8 cellular contexts compared by ENCODE assay signal in the genomic region with DNA sequence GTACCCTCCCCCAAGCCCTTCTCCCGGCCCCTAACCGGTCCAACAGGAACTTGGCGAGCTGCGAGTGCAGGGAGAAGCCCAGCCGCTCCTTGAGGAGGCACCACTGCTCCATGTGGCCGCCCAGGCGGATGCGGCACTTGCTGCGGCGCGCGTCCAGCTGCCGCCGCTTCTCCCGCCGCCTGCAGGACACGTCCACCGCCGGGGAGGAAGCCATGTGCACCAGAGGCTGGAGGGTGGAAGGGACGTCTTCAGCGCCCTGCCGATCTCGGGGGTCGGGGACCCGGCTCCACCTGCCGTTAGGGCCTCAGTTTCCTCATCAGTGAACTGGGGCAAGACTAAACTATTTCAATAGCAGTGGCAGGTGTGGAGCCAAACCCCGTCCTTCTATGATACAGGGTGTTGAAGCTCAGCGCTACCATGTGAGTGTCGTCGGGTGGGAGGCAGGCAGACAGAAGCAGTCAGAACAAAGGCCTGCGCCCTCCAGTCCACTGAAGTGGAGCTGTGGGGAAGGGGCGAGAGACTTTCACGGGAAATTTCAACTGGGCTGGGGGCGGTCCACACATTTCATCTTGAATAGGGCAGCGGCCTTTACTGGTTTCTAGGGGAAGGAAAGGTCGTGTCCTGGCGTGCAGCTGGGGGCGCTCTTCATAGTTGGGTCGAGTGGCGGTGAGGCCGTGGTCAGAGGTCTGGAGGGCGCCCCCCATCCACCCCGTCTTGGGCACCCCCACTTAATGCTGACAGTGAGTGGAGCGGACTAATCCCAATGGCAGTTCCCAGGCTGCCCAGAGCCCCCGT. TPM values are rescaled to one million over a fixed set of nuclear protein-coding genes. Genes with fewer than 3 reads are reported as not detected.
A peak's percentile ranks its signal among the peaks of the same experiment; 100 is the strongest.
DNase-seq lines count a peak whose midpoint lies in the region; ATAC-seq lines count a peak whose summit lies in the region.

No MANE protein-coding gene starts in this region.

- peak overlapping the region; percentile 90 for H3K23ac ChIP-seq in neuronal stem cell (ENCODE audit: low read depth, low read length, poor library complexity)

- H3K4ac ChIP-seq in neuronal stem cell (ENCODE audit: low read length), result peak overlapping the region; percentile 66

- H3K18ac ChIP-seq in neuronal stem cell (ENCODE audit: low read length), result peak overlapping the region; percentile 92

- no peaks in the 10 kb centered on the region for H3K9me3 Mint-ChIP-seq in activated T-helper 1 cell treated with anti-CD3 and anti-CD28 coated beads, Interleukin-12 subunit alpha, Interleukin-12 subunit beta, Interleukin-2, Interleukin-4 antibody, amounts not matched to agents 30 ng/mL and 10 ng/mL and 1 ng/mL, durations not matched to agents 14 hours and 24 hours and 36 hours

- peak overlapping the region; percentile 62 for H2BK5ac ChIP-seq in neuronal stem cell (ENCODE audit: low read length)

- no peak overlapping the region for H2BK15ac ChIP-seq in neuronal stem cell (ENCODE audit: low read length)

- H3K27ac Mint-ChIP-seq in activated T-helper 1 cell treated with anti-CD3 and anti-CD28 coated beads, Interleukin-12 subunit alpha, Interleukin-12 subunit beta, Interleukin-2, Interleukin-4 antibody, amounts not matched to agents 30 ng/mL and 10 ng/mL and 1 ng/mL, durations not matched to agents 14 hours and 24 hours and 36 hours, result peak overlapping the region; percentile 97

- no peaks in the 10 kb centered on the region for H3K27me3 Mint-ChIP-seq in activated T-helper 1 cell treated with anti-CD3 and anti-CD28 coated beads, Interleukin-12 subunit alpha, Interleukin-12 subunit beta, Interleukin-2, Interleukin-4 antibody, amounts not matched to agents 30 ng/mL and 10 ng/mL and 1 ng/mL, durations not matched to agents 14 hours and 24 hours and 36 hours (ENCODE audit: insufficient read depth)

- H3K9ac ChIP-seq in neuronal stem cell (ENCODE audit: low read depth, low read length, poor library complexity), result peak overlapping the region; percentile 83

- peak overlapping the region; percentile 55 to 78 for H3K4me3 ChIP-seq in neuronal stem cell (ENCODE audit: low read length in 2 of 2)

- H4K91ac ChIP-seq in neuronal stem cell (ENCODE audit: low read depth, low read length, poor library complexity), result peak overlapping the region; percentile 81

- peaks cover 19 to 31% of the 10 kb centered on the region in 2 donors for H3K36me3 ChIP-seq in neuronal stem cell (replicated peaks in 1 of 2; ENCODE audit: control insufficient read depth in 2 of 2, insufficient read depth in 2 of 2, low read length in 2 of 2)

- no peak overlapping the region for H2BK12ac ChIP-seq in neuronal stem cell (ENCODE audit: low read length)

- intact Hi-C loops in activated T-helper 1 cell treated with anti-CD3 and anti-CD28 coated beads, Interleukin-12 subunit alpha, Interleukin-12 subunit beta, Interleukin-2, Interleukin-4 antibody, amounts not matched to agents 30 ng/mL and 10 ng/mL and 1 ng/mL, durations not matched to agents 14 hours and 24 hours and 36 hours (cut with micrococcal nuclease), result no loop called here

- peak overlapping the region; percentile 75 for H3K4me2 ChIP-seq in neuronal stem cell (ENCODE audit: insufficient read depth, low read length, poor library complexity, severe bottlenecking)

- H3K4me3 Mint-ChIP-seq in activated T-helper 1 cell treated with anti-CD3 and anti-CD28 coated beads, Interleukin-12 subunit alpha, Interleukin-12 subunit beta, Interleukin-2, Interleukin-4 antibody, amounts not matched to agents 30 ng/mL and 10 ng/mL and 1 ng/mL, durations not matched to agents 14 hours and 24 hours and 36 hours, result peak overlapping the region; percentile 96

- H3K27ac ChIP-seq in neuronal stem cell (replicated peaks; ENCODE audit: low read length), result peak overlapping the region; percentile 76

- no peak overlapping the region for H4K8ac ChIP-seq in neuronal stem cell (ENCODE audit: low read depth, low read length)

- H2AFZ ChIP-seq in neuronal stem cell (ENCODE audit: low read length), result peak overlapping the region; percentile 82

- peaks cover 10 to 11% of the 10 kb centered on the region in 2 donors for H3K4me1 ChIP-seq in neuronal stem cell (ENCODE audit: control insufficient read depth in 2 of 2, insufficient read depth in 1 of 2, low read depth in 1 of 2, low read length in 2 of 2)

- no peaks in the 10 kb centered on the region for H3K9me3 ChIP-seq in neuronal stem cell (replicated peaks in 1 of 2; ENCODE audit: control insufficient read depth in 2 of 2, insufficient read depth in 1 of 2, low read depth in 1 of 2, low read length in 2 of 2)

- peak; percentile 82 for DNase-seq in D341Med (ENCODE audit: low spot score)
- peak; percentile 43 for DNase-seq in NCI-H510A (lab: John Stamatoyannopoulos, UW)
- DNase-seq in activated T-helper 1 cell treated with anti-CD3 and anti-CD28 coated beads, Interleukin-12 subunit alpha, Interleukin-12 subunit beta, Interleukin-2, Interleukin-4 antibody, amounts not matched to agents 30 ng/mL and 10 ng/mL and 1 ng/mL, durations not matched to agents 14 hours and 24 hours and 36 hours (ENCODE audit: low spot score), result peak; percentile 34
- DNase-seq in foreskin melanocyte, result peak; percentile 45
- DNase-seq in neuronal stem cell (ENCODE audit: low spot score), result peak; percentile 64
- DNase-seq in T-helper 9 cell, result no peak

- H3K79me1 ChIP-seq in neuronal stem cell (ENCODE audit: low read depth, low read length), result peaks cover 10% of the 10 kb centered on the region

- no peak overlapping the region for H2BK120ac ChIP-seq in neuronal stem cell (ENCODE audit: low read depth, low read length)

- peaks cover 25% of the 10 kb centered on the region for H3K36me3 Mint-ChIP-seq in activated T-helper 1 cell treated with anti-CD3 and anti-CD28 coated beads, Interleukin-12 subunit alpha, Interleukin-12 subunit beta, Interleukin-2, Interleukin-4 antibody, amounts not matched to agents 30 ng/mL and 10 ng/mL and 1 ng/mL, durations not matched to agents 14 hours and 24 hours and 36 hours (ENCODE audit: low read depth)

- ATAC-seq in GM19025 (IDR thresholded peaks at IDR 0.05; ENCODE audit: low read depth, unreplicated experiment), result peak; percentile 16
- peak; percentile 47 for ATAC-seq in HG03159 (IDR thresholded peaks at IDR 0.05; ENCODE audit: unreplicated experiment)

- peaks cover 31% of the 10 kb centered on the region for H3K4me1 Mint-ChIP-seq in activated T-helper 1 cell treated with anti-CD3 and anti-CD28 coated beads, Interleukin-12 subunit alpha, Interleukin-12 subunit beta, Interleukin-2, Interleukin-4 antibody, amounts not matched to agents 30 ng/mL and 10 ng/mL and 1 ng/mL, durations not matched to agents 14 hours and 24 hours and 36 hours (ENCODE audit: low read depth)

- H2AK5ac ChIP-seq in neuronal stem cell (ENCODE audit: low read depth, low read length), result peak overlapping the region; percentile 79

- H3K27me3 ChIP-seq in neuronal stem cell (ENCODE audit: control insufficient read depth in 3 of 3, insufficient read depth in 3 of 3, low read depth in 1 of 3, low read length in 3 of 3), result peaks cover 0 to 22% (median 11%) of the 10 kb centered on the region in 3 experiments

- H3K14ac ChIP-seq in neuronal stem cell (ENCODE audit: low read length), result peak overlapping the region; percentile 2

- no CpG with 5 or more reads among the region's 45 CpGs for WGBS in neuronal stem cell (ENCODE audit: extremely low coverage in 2 of 2, insufficient read length in 2 of 2, insufficient replicate concordance in 1 of 2), 2 donors

RNA-seq across cellular contexts. Expression of a gene that starts 0.6 kb away (rescaled TPM):
- 89.6 and 91.0 TPM in 2 replicates for total RNA-seq in activated T-helper 1 cell treated with anti-CD3 and anti-CD28 coated beads, Interleukin-12 subunit alpha, Interleukin-12 subunit beta, Interleukin-2, Interleukin-4 antibody, amounts not matched to agents 30 ng/mL and 10 ng/mL and 1 ng/mL, durations not matched to agents 14 hours and 24 hours and 36 hours
- 43.3 TPM for polyA plus RNA-seq in neuronal stem cell (2013, experiment 1 of 2)
- 39.1 TPM for polyA plus RNA-seq in neuronal stem cell (2013, experiment 2 of 2)

RNA-seq across cellular contexts. Expression of a gene that starts 20.3 kb away (rescaled TPM):
- 42.3 and 45.2 TPM in 2 replicates for total RNA-seq in activated T-helper 1 cell treated with anti-CD3 and anti-CD28 coated beads, Interleukin-12 subunit alpha, Interleukin-12 subunit beta, Interleukin-2, Interleukin-4 antibody, amounts not matched to agents 30 ng/mL and 10 ng/mL and 1 ng/mL, durations not matched to agents 14 hours and 24 hours and 36 hours
- 32.2 TPM for polyA plus RNA-seq in neuronal stem cell (2013, experiment 1 of 2)
- 32.8 TPM for polyA plus RNA-seq in neuronal stem cell (2013, experiment 2 of 2)

RNA-seq across cellular contexts. Expression of a gene that starts 32.6 kb away (rescaled TPM):
- 29.0 and 30.9 TPM in 2 replicates for total RNA-seq in activated T-helper 1 cell treated with anti-CD3 and anti-CD28 coated beads, Interleukin-12 subunit alpha, Interleukin-12 subunit beta, Interleukin-2, Interleukin-4 antibody, amounts not matched to agents 30 ng/mL and 10 ng/mL and 1 ng/mL, durations not matched to agents 14 hours and 24 hours and 36 hours
- polyA plus RNA-seq in neuronal stem cell (2013, experiment 1 of 2), result 18.4 TPM
- polyA plus RNA-seq in neuronal stem cell (2013, experiment 2 of 2), result 18.3 TPM

RNA-seq across cellular contexts. Expression of a gene that starts 47.7 kb away (rescaled TPM):
- 7.2 and 8.4 TPM in 2 replicates for total RNA-seq in activated T-helper 1 cell treated with anti-CD3 and anti-CD28 coated beads, Interleukin-12 subunit alpha, Interleukin-12 subunit beta, Interleukin-2, Interleukin-4 antibody, amounts not matched to agents 30 ng/mL and 10 ng/mL and 1 ng/mL, durations not matched to agents 14 hours and 24 hours and 36 hours
- 2.3 TPM for polyA plus RNA-seq in neuronal stem cell (2013, experiment 1 of 2)
- polyA plus RNA-seq in neuronal stem cell (2013, experiment 2 of 2), result 2.5 TPM
